In the genomic region with DNA sequence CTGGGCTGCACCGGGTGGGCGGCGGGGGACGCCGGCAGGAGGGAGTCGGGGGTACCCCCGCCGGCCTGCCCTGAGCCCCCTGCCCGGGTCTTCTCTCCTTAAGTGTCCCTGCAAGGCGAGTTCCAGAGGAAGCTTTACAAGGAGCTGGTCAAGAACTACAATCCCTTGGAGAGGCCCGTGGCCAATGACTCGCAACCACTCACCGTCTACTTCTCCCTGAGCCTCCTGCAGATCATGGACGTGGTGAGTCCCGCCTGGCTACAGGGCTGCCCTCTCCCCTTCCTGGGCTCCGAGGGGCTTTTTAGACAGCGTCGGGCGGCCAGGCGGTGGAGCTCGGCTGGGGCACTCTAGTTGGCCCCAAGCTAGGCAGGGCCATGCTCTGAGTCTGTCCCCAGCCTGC, we compare ENCODE assay signal across 8 cellular contexts. TPM values are rescaled to one million over a fixed set of nuclear protein-coding genes. Genes with fewer than 3 reads are reported as not detected.
DNase-seq lines count a peak whose midpoint lies in the region; ATAC-seq and TF ChIP-seq lines count a peak whose summit lies in the region.

No MANE protein-coding gene starts in this region.

- peak overlapping the region; percentile 94 for H3K4me2 ChIP-seq in neural progenitor cell

- TF ChIP-seq CTCF in Caco-2 (IDR thresholded peaks at IDR 0.05; ENCODE audit: insufficient read depth in 1 of 2, low read depth in 1 of 2, low read length in 1 of 2, severe bottlenecking in 1 of 2, unreplicated experiment in 1 of 2) (no peak), epithelial cell of esophagus (IDR thresholded peaks at IDR 0.05; ENCODE audit: insufficient read depth, low read depth, low read length, missing control alignments) (no peak), neural progenitor cell (IDR thresholded peaks at IDR 0.05) (peak; percentile 2)

- no TSS peak for BruUV-seq in Caco-2 (replicated peaks; lab: Mats Ljungman, UMichigan)

- H3K9ac ChIP-seq in neural progenitor cell, result peak overlapping the region; percentile 35

- no peak overlapping the region for H3K27ac ChIP-seq in neural progenitor cell

- H3K36me3 Mint-ChIP-seq in Caco-2 (ENCODE audit: insufficient read depth, unreplicated experiment), result no peaks in the 10 kb centered on the region
- H3K36me3 Mint-ChIP-seq in neural progenitor cell, result peaks cover 2% of the 10 kb centered on the region

- no peak for ATAC-seq in GM18498 (IDR thresholded peaks at IDR 0.05; ENCODE audit: unreplicated experiment)

- H3K36me3 ChIP-seq in Caco-2 (ENCODE audit: control insufficient read depth, insufficient read depth, low read length), result no peaks in the 10 kb centered on the region
- no peaks in the 10 kb centered on the region for H3K36me3 ChIP-seq in neural progenitor cell

- POLR2A ChIA-PET in Caco-2 (lab: Charles Lee), result no interaction called here

- H3K4me3 Mint-ChIP-seq in Caco-2 (ENCODE audit: unreplicated experiment) (peak overlapping the region; percentile 57), neural progenitor cell (peak overlapping the region; percentile 88)

- H3F3A ChIP-seq in neural progenitor cell (ENCODE audit: low read depth), result peaks cover 16% of the 10 kb centered on the region

- peaks cover 3% of the 10 kb centered on the region; the same call in 1 of the 2 replicates for H3K9me3 ChIP-seq in Caco-2
- H3K9me3 ChIP-seq in neural progenitor cell (ENCODE audit: low read depth), result no peaks in the 10 kb centered on the region

- H3K27ac Mint-ChIP-seq in Caco-2 (ENCODE audit: unreplicated experiment), result no peak overlapping the region
- no peak overlapping the region for H3K27ac Mint-ChIP-seq in neural progenitor cell

- no peaks in the 10 kb centered on the region for H3K79me2 ChIP-seq in neural progenitor cell (ENCODE audit: low read depth)

- H3K27me3 Mint-ChIP-seq in Caco-2 (ENCODE audit: insufficient read depth, unreplicated experiment) (peaks cover 33% of the 10 kb centered on the region), neural progenitor cell (ENCODE audit: insufficient read depth, low read depth) (peaks cover 5% of the 10 kb centered on the region)

- no peaks in the 10 kb centered on the region for H3K4me1 Mint-ChIP-seq in Caco-2 (ENCODE audit: low read depth, unreplicated experiment)
- H3K4me1 Mint-ChIP-seq in neural progenitor cell, result peaks cover 13% of the 10 kb centered on the region

- H4K20me1 ChIP-seq in neural progenitor cell (ENCODE audit: low read depth), result no peaks in the 10 kb centered on the region

- H3K9me3 Mint-ChIP-seq in Caco-2 (ENCODE audit: unreplicated experiment), result no peaks in the 10 kb centered on the region
- H3K9me3 Mint-ChIP-seq in neural progenitor cell, result no peaks in the 10 kb centered on the region

- intact Hi-C loops in Caco-2 (cut with micrococcal nuclease; ENCODE audit: unreplicated experiment), result loop anchor here (1.0 to 5.0 kb wide), 2 partner anchors 29 to 158 kb away; partner anchors contain the start of gene OTUD7A

- peak overlapping the region; percentile 42 for H3K4me3 ChIP-seq in Caco-2 (ENCODE audit: low read depth, low read length)
- H3K4me3 ChIP-seq in epithelial cell of esophagus (ENCODE audit: low read length), result peak overlapping the region; percentile 25
- H3K4me3 ChIP-seq in neural progenitor cell, result peak overlapping the region; percentile 58

- CTCF ChIA-PET in Caco-2 (lab: Charles Lee), result no interaction called here

- DNase-seq in Caco-2 (no peak), LoVo (ENCODE audit: low spot score) (peak; percentile 28), epithelial cell of esophagus (ENCODE audit: low read depth) (no peak), neural progenitor cell (ENCODE audit: low spot score) (peak; percentile 48), NCI-H2081 (lab: John Stamatoyannopoulos, UW) (no peak), NAMALWA (ENCODE audit: low spot score) (no peak), NCI-H774 (lab: John Stamatoyannopoulos, UW) (no peak)

- peak overlapping the region; percentile 95 for H2AFZ ChIP-seq in neural progenitor cell (replicated peaks)

- H3K27me3 ChIP-seq in Caco-2 (replicated peaks; ENCODE audit: control insufficient read depth, insufficient read depth, low read length) (peaks cover 7% of the 10 kb centered on the region), neural progenitor cell (peaks cover 15% of the 10 kb centered on the region)

- peaks cover 11% of the 10 kb centered on the region; the same call in 1 of the 2 replicates for H3K4me1 ChIP-seq in Caco-2
- no peaks in the 10 kb centered on the region for H3K4me1 ChIP-seq in neural progenitor cell

RNA-seq across cellular contexts. Expression of gene CHRNA7, which starts 0.5 kb away (rescaled TPM):
- total RNA-seq in Caco-2 (2022) (0.11 and 0.21 TPM in 2 replicates), neural progenitor cell (ENCODE audit: low replicate concordance) (8.7 and 14.0 TPM in 2 replicates)

Comparison
In these comparisons a context has a peak if more than half of its experiments do, and no peak if none do; other contexts are left out.
1. DNase-seq: peak in LoVo (single experiment) and neural progenitor cell (single experiment); none in Caco-2 (0 of 2), epithelial cell of esophagus (single experiment), NCI-H2081 (0 of 2), NAMALWA (single experiment) and NCI-H774 (single experiment).
2. Peak in every context shown above with its lines, with median percentiles within 50 percentile points of each other: H3K4me3 ChIP-seq.